8 cellular contexts compared by ENCODE assay signal in genomic region chr1:151513626-151514101, GRCh38. TPM values are rescaled to one million over a fixed set of nuclear protein-coding genes. Genes with fewer than 3 reads are reported as not detected.
DNase-seq lines count a peak whose midpoint lies in the region; ATAC-seq and TF ChIP-seq lines count a peak whose summit lies in the region.

No MANE protein-coding gene starts in this region.

- intact Hi-C loops in mucosa of descending colon (cut with DNase I, micrococcal nuclease) (loop anchor here in 1 of 2 donors (10.0 kb wide), 1 partner anchor 69 kb away; no protein-coding TSS in a partner anchor), psoas muscle (cut with DNase I) (no loop called here)

- peak overlapping the region in 2 of 8 donors; percentile 29 to 71 for H3K27ac Mint-ChIP-seq in CD8-positive, alpha-beta memory T cell

- peaks cover 0 to 5% of the 10 kb centered on the region in 2 donors for H3K27me3 Mint-ChIP-seq in CD8-positive, alpha-beta memory T cell

- peaks cover 21% of the 10 kb centered on the region for H3K4me1 ChIP-seq in CD8-positive, alpha-beta memory T cell (ENCODE audit: insufficient read depth, low read length)
- H3K4me1 ChIP-seq in mucosa of descending colon (ENCODE audit: low read depth) (peaks cover 12% of the 10 kb centered on the region), psoas muscle (peaks cover 7% of the 10 kb centered on the region)

- H3K4me3 ChIP-seq in CD8-positive, alpha-beta memory T cell (ENCODE audit: low read length) = no peak overlapping the region
- peak overlapping the region; percentile 63 for H3K4me3 ChIP-seq in LNCaP clone FGC (ENCODE audit: low read depth, low read length)
- no peak overlapping the region for H3K4me3 ChIP-seq in mucosa of descending colon
- H3K4me3 ChIP-seq in psoas muscle = no peak overlapping the region

- peaks cover 14 to 32% (median 16%) of the 10 kb centered on the region in 3 donors for H3K4me1 Mint-ChIP-seq in CD8-positive, alpha-beta memory T cell

- WGBS in psoas muscle, 3 donors = 89 to 91% (median 91%) methylated on average over 6 of the region's 6 CpGs

- CTCF ChIA-PET in CD8-positive, alpha-beta memory T cell (lab: Charles Lee) = interaction anchor here (1.2 kb wide), 1 partner anchor 80 kb away, joined by 3 read pairs; no protein-coding TSS in a partner anchor

- POLR2A ChIA-PET in CD8-positive, alpha-beta memory T cell (lab: Charles Lee) = no interaction called here

- H3K27ac ChIP-seq in CD8-positive, alpha-beta memory T cell (ENCODE audit: low read depth, low read length) = no peak overlapping the region
- no peak overlapping the region for H3K27ac ChIP-seq in psoas muscle

- no peak for DNase-seq in CD8-positive, alpha-beta memory T cell
- DNase-seq in LNCaP clone FGC (ENCODE audit: low read depth) (no peak), T47D (ENCODE audit: low read depth in 1 of 2, low spot score in 1 of 2) (peak; percentile 37 to 87), mucosa of descending colon (peak; percentile 86 to 93 (median 86)), psoas muscle (no peak), T-helper 1 cell (no peak)

- peak overlapping the region in 6 of 7 donors; percentile 4 to 87 (median 21) for H3K4me3 Mint-ChIP-seq in CD8-positive, alpha-beta memory T cell

- H3K27me3 ChIP-seq in CD8-positive, alpha-beta memory T cell (ENCODE audit: insufficient read depth, low read length, poor library complexity, severe bottlenecking) = peaks cover 6% of the 10 kb centered on the region
- H3K27me3 ChIP-seq in psoas muscle (ENCODE audit: insufficient read depth in 3 of 3, low read length in 2 of 3) = peaks cover 0 to 32% (median 6%) of the 10 kb centered on the region in 3 donors

- H3K36me3 ChIP-seq in CD8-positive, alpha-beta memory T cell (ENCODE audit: insufficient read depth, low read length) = no peaks in the 10 kb centered on the region
- H3K36me3 ChIP-seq in mucosa of descending colon (ENCODE audit: low read depth) (no peaks in the 10 kb centered on the region), psoas muscle (ENCODE audit: insufficient read depth in 1 of 2, low read depth in 1 of 2) (no peaks in the 10 kb centered on the region)

- peaks cover 0 to 3% (median 0%) of the 10 kb centered on the region in 3 donors for H3K36me3 Mint-ChIP-seq in CD8-positive, alpha-beta memory T cell

- in situ Hi-C loops in T47D (cut with HindIII; ENCODE audit: low pct_unique_long_range_greater_than_20kb, low sequenced_read_pairs) = no loop called here

- H3K9me3 Mint-ChIP-seq in CD8-positive, alpha-beta memory T cell = no peaks in the 10 kb centered on the region

- no peaks in the 10 kb centered on the region for H3K9me3 ChIP-seq in CD8-positive, alpha-beta memory T cell (ENCODE audit: low read length)
- H3K9me3 ChIP-seq in mucosa of descending colon (no peaks in the 10 kb centered on the region), psoas muscle (no peaks in the 10 kb centered on the region)

- TF ChIP-seq CTCF in LNCaP clone FGC (IDR thresholded peaks at IDR 0.05; ENCODE audit: control insufficient read depth, extremely low read depth, insufficient read depth) (no peak), mucosa of descending colon (IDR thresholded peaks at IDR 0.05) (no peak), psoas muscle (IDR thresholded peaks at IDR 0.05) (no peak)

- ATAC-seq in mucosa of descending colon (peak; percentile 69), psoas muscle (no peak), GM18870 (IDR thresholded peaks at IDR 0.05; ENCODE audit: unreplicated experiment) (no peak), HG03025 (IDR thresholded peaks at IDR 0.05; ENCODE audit: low FRiP score, unreplicated experiment) (no peak)

RNA-seq across cellular contexts. Expression of gene CGN, which starts 2.5 kb away (rescaled TPM):
- total RNA-seq in CD8-positive, alpha-beta memory T cell = 1 to 10 TPM; 1.1 to 1.6 TPM
- 0.36 TPM for polyA plus RNA-seq in CD8-positive, alpha-beta memory T cell
- total RNA-seq in mucosa of descending colon (100 to 1,000 TPM; 125 to 247 (median 187) TPM), psoas muscle (under 1 TPM in 2 of 4 donors, not detected in 2; 0.10 to 0.21 TPM)
- polyA plus RNA-seq in psoas muscle = under 1 TPM; 0.03 to 0.12 (median 0.05) TPM

RNA-seq across cellular contexts. Expression of gene TUFT1, which starts 26.4 kb away (rescaled TPM):
- total RNA-seq in CD8-positive, alpha-beta memory T cell = 1 to 10 TPM; 2.0 to 2.3 TPM
- 1.8 TPM for polyA plus RNA-seq in CD8-positive, alpha-beta memory T cell
- 10 to 100 TPM; 20.2 to 38.0 (median 27.5) TPM for total RNA-seq in mucosa of descending colon
- 1 to 10 TPM in 3 of 4 donors, under 1 TPM in 1; 0.97 to 5.3 (median 1.7) TPM for total RNA-seq in psoas muscle
- polyA plus RNA-seq in psoas muscle = 1 to 10 TPM in 2 of 3 donors, under 1 TPM in 1; 0.86 to 3.0 (median 1.1) TPM

RNA-seq across cellular contexts. Expression of gene POGZ, which starts 54.4 kb away (rescaled TPM):
- total RNA-seq in CD8-positive, alpha-beta memory T cell = 10 to 100 TPM; 60.1 to 65.3 TPM
- 11.3 TPM for polyA plus RNA-seq in CD8-positive, alpha-beta memory T cell
- total RNA-seq in mucosa of descending colon (100 to 1,000 TPM in 1 of 3 donors, 10 to 100 TPM in 2; 60.4 to 106 (median 77.7) TPM), psoas muscle (10 to 100 TPM; 26.5 to 45.1 (median 41.8) TPM)
- 10 to 100 TPM in 1 of 3 donors, 1 to 10 TPM in 2; 6.7 to 13.8 (median 8.5) TPM for polyA plus RNA-seq in psoas muscle

Comparison
In these comparisons a context has a peak if more than half of its experiments do, and no peak if none do; other contexts are left out.
1. DNase-seq: peak in T47D (2 of 2) and mucosa of descending colon (3 of 3); none in CD8-positive, alpha-beta memory T cell (0 of 5), LNCaP clone FGC (single experiment), psoas muscle (0 of 2) and T-helper 1 cell (0 of 5).
2. RNA of gene CGN, which starts 2.5 kb away (total RNA-seq): 125 to 247 TPM in mucosa of descending colon; 1.1 to 1.6 TPM in CD8-positive, alpha-beta memory T cell and 0.10 to 0.21 TPM in psoas muscle; every median in the first group is over 10 times any median in the second.